Comparison of ENCODE assay signal across 1 cellular context in the genomic region with DNA sequence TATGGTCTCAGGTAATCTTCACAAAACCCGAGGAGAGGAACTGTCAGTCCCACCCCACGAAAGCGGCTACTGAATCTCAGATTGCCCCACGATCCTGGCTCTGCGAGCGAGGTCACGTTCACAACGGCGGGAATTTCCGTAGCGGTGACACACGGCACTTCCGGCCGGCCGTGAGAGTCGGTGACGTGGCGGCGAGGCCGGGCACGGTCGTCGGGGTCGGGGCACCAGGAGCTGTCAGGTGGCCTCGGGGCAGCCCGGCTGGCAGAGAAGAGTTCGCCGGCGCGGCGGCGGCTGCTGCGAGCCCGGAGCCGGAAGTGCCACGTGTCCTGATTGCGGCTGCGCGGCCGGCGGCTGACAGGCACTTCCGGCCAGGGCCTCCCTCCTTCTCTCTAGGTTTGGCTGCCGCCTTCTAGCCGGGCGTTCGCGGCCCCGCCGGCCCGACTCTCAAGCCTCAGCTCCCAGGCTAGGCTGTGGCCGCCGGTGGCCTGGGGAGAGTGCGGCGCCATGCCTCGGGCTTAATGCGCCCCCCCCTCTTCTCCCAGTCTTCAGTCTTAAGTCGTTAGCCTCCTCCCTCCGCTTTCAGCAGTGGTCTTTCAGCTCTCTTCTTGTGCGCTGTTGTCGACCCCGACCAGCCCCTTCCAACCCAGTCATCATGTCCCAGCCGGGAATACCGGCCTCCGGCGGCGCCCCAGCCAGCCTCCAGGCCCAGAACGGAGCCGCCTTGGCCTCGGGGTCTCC.
TF ChIP-seq lines count a peak whose summit lies in the region.

A gene (plus strand): TSS at position 361 of the 738 bp plus-strand sequence. CDS start 292 bp downstream, at position 653.

TF ChIP-seq in K562, 482 proteins besides CTCF, POLR2A, EP300 and RAD21 (continued from another document and continues in another):
- TF ChIP-seq HNRNPL (IDR thresholded peaks at IDR 0.05; ENCODE audit: low read depth, low read length) = peak; percentile 93
- TF ChIP-seq TBL1XR1 (IDR thresholded peaks at IDR 0.05; ENCODE audit: low read length in 2 of 2) = no peak
- TF ChIP-seq KAT7 (CRISPR knock-in tag; IDR thresholded peaks at IDR 0.05; ENCODE audit: borderline replicate concordance) = peak; percentile 91; the same call in 1 of the 2 replicates
- TF ChIP-seq, protein P1, sequence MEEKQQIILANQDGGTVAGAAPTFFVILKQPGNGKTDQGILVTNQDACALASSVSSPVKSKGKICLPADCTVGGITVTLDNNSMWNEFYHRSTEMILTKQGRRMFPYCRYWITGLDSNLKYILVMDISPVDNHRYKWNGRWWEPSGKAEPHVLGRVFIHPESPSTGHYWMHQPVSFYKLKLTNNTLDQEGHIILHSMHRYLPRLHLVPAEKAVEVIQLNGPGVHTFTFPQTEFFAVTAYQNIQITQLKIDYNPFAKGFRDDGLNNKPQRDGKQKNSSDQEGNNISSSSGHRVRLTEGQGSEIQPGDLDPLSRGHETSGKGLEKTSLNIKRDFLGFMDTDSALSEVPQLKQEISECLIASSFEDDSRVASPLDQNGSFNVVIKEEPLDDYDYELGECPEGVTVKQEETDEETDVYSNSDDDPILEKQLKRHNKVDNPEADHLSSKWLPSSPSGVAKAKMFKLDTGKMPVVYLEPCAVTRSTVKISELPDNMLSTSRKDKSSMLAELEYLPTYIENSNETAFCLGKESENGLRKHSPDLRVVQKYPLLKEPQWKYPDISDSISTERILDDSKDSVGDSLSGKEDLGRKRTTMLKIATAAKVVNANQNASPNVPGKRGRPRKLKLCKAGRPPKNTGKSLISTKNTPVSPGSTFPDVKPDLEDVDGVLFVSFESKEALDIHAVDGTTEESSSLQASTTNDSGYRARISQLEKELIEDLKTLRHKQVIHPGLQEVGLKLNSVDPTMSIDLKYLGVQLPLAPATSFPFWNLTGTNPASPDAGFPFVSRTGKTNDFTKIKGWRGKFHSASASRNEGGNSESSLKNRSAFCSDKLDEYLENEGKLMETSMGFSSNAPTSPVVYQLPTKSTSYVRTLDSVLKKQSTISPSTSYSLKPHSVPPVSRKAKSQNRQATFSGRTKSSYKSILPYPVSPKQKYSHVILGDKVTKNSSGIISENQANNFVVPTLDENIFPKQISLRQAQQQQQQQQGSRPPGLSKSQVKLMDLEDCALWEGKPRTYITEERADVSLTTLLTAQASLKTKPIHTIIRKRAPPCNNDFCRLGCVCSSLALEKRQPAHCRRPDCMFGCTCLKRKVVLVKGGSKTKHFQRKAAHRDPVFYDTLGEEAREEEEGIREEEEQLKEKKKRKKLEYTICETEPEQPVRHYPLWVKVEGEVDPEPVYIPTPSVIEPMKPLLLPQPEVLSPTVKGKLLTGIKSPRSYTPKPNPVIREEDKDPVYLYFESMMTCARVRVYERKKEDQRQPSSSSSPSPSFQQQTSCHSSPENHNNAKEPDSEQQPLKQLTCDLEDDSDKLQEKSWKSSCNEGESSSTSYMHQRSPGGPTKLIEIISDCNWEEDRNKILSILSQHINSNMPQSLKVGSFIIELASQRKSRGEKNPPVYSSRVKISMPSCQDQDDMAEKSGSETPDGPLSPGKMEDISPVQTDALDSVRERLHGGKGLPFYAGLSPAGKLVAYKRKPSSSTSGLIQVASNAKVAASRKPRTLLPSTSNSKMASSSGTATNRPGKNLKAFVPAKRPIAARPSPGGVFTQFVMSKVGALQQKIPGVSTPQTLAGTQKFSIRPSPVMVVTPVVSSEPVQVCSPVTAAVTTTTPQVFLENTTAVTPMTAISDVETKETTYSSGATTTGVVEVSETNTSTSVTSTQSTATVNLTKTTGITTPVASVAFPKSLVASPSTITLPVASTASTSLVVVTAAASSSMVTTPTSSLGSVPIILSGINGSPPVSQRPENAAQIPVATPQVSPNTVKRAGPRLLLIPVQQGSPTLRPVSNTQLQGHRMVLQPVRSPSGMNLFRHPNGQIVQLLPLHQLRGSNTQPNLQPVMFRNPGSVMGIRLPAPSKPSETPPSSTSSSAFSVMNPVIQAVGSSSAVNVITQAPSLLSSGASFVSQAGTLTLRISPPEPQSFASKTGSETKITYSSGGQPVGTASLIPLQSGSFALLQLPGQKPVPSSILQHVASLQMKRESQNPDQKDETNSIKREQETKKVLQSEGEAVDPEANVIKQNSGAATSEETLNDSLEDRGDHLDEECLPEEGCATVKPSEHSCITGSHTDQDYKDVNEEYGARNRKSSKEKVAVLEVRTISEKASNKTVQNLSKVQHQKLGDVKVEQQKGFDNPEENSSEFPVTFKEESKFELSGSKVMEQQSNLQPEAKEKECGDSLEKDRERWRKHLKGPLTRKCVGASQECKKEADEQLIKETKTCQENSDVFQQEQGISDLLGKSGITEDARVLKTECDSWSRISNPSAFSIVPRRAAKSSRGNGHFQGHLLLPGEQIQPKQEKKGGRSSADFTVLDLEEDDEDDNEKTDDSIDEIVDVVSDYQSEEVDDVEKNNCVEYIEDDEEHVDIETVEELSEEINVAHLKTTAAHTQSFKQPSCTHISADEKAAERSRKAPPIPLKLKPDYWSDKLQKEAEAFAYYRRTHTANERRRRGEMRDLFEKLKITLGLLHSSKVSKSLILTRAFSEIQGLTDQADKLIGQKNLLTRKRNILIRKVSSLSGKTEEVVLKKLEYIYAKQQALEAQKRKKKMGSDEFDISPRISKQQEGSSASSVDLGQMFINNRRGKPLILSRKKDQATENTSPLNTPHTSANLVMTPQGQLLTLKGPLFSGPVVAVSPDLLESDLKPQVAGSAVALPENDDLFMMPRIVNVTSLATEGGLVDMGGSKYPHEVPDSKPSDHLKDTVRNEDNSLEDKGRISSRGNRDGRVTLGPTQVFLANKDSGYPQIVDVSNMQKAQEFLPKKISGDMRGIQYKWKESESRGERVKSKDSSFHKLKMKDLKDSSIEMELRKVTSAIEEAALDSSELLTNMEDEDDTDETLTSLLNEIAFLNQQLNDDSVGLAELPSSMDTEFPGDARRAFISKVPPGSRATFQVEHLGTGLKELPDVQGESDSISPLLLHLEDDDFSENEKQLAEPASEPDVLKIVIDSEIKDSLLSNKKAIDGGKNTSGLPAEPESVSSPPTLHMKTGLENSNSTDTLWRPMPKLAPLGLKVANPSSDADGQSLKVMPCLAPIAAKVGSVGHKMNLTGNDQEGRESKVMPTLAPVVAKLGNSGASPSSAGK (IDR thresholded peaks at IDR 0.05) = peak; percentile 87
- TF ChIP-seq FOXP1 (CRISPR knock-in tag; IDR thresholded peaks at IDR 0.05) = peak; percentile 70
- TF ChIP-seq, protein P2, sequence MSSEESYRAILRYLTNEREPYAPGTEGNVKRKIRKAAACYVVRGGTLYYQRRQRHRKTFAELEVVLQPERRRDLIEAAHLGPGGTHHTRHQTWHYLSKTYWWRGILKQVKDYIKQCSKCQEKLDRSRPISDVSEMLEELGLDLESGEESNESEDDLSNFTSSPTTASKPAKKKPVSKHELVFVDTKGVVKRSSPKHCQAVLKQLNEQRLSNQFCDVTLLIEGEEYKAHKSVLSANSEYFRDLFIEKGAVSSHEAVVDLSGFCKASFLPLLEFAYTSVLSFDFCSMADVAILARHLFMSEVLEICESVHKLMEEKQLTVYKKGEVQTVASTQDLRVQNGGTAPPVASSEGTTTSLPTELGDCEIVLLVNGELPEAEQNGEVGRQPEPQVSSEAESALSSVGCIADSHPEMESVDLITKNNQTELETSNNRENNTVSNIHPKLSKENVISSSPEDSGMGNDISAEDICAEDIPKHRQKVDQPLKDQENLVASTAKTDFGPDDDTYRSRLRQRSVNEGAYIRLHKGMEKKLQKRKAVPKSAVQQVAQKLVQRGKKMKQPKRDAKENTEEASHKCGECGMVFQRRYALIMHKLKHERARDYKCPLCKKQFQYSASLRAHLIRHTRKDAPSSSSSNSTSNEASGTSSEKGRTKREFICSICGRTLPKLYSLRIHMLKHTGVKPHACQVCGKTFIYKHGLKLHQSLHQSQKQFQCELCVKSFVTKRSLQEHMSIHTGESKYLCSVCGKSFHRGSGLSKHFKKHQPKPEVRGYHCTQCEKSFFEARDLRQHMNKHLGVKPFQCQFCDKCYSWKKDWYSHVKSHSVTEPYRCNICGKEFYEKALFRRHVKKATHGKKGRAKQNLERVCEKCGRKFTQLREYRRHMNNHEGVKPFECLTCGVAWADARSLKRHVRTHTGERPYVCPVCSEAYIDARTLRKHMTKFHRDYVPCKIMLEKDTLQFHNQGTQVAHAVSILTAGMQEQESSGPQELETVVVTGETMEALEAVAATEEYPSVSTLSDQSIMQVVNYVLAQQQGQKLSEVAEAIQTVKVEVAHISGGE (CRISPR knock-in tag; IDR thresholded peaks at IDR 0.05) = peak; percentile 88 to 97 (median 92)
- TF ChIP-seq ZBED1 (IDR thresholded peaks at IDR 0.05) = no peak; the same call in 1 of the 2 replicates
- no peak for TF ChIP-seq HNRNPUL1 (IDR thresholded peaks at IDR 0.05; ENCODE audit: low read length)
- TF ChIP-seq, protein P3, sequence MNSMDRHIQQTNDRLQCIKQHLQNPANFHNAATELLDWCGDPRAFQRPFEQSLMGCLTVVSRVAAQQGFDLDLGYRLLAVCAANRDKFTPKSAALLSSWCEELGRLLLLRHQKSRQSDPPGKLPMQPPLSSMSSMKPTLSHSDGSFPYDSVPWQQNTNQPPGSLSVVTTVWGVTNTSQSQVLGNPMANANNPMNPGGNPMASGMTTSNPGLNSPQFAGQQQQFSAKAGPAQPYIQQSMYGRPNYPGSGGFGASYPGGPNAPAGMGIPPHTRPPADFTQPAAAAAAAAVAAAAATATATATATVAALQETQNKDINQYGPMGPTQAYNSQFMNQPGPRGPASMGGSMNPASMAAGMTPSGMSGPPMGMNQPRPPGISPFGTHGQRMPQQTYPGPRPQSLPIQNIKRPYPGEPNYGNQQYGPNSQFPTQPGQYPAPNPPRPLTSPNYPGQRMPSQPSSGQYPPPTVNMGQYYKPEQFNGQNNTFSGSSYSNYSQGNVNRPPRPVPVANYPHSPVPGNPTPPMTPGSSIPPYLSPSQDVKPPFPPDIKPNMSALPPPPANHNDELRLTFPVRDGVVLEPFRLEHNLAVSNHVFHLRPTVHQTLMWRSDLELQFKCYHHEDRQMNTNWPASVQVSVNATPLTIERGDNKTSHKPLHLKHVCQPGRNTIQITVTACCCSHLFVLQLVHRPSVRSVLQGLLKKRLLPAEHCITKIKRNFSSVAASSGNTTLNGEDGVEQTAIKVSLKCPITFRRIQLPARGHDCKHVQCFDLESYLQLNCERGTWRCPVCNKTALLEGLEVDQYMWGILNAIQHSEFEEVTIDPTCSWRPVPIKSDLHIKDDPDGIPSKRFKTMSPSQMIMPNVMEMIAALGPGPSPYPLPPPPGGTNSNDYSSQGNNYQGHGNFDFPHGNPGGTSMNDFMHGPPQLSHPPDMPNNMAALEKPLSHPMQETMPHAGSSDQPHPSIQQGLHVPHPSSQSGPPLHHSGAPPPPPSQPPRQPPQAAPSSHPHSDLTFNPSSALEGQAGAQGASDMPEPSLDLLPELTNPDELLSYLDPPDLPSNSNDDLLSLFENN (IDR thresholded peaks at IDR 0.05; ENCODE audit: low read depth in 2 of 2, low read length in 2 of 2) = no peak
- TF ChIP-seq ZBTB7A (IDR thresholded peaks at IDR 0.05; ENCODE audit: borderline replicate concordance, control insufficient read depth, low read depth, low read length) = peak; percentile 73
- TF ChIP-seq, protein P4, sequence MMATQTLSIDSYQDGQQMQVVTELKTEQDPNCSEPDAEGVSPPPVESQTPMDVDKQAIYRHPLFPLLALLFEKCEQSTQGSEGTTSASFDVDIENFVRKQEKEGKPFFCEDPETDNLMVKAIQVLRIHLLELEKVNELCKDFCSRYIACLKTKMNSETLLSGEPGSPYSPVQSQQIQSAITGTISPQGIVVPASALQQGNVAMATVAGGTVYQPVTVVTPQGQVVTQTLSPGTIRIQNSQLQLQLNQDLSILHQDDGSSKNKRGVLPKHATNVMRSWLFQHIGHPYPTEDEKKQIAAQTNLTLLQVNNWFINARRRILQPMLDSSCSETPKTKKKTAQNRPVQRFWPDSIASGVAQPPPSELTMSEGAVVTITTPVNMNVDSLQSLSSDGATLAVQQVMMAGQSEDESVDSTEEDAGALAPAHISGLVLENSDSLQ (IDR thresholded peaks at IDR 0.05) = peak; percentile 69
- TF ChIP-seq RNF2 (IDR thresholded peaks at IDR 0.05) = peak; percentile 83; the same call in 1 of the 2 replicates
- TF ChIP-seq, protein P5, sequence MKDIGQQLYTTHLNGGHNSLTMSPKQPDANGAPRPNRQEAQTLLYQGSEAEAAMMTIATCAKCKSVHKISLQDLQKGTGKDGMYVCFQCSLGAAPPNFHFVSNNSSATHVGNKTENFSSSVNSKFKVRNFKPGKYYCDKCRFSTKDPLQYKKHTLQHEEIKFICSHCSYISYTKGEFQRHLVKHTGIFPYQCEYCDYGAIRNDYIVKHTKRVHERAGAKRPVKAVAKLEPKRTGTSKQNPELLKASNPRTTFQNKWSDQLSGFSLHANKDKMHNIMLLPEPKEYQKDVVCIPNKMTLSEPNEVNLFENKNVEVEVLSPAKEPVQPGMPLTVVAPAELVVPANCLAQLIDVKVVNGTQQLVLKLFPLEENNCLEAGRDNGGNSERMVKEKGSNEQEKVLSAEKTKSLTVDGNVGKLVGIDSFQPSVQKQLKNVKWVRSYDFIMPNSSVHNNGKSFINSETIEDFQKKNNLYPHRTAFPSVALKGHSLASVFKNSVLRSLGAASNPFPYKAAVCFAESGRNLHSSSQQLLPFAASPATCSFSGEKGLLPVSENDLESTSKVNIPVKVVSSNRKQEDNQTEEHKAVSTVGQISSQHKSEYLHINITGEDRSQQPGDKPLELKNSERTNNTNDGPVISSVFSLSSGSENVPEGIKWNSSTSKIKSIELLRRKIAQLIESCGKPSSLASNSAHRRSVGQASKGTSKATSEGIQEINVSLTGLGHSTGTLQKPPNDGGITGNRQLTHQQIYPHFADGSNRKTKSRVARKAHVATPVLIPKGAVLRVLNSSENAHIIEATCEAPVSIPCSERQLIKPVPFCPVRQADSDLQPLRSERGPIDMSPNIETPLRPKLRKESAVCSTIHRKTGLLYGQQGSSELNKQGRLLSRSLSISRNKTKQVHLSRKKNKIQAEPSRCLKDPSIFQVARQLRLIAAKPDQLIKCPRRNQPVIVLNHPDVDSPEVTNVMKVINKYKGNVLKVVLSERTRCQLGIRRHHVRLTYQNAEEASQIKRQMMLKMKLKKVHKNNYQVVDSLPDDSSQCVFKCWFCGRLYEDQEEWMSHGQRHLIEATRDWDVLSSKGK (CRISPR knock-in tag; IDR thresholded peaks at IDR 0.05) = no peak
- no peak for TF ChIP-seq CBFA2T3 (IDR thresholded peaks at IDR 0.05)
- TF ChIP-seq SAP30 (IDR thresholded peaks at IDR 0.05; ENCODE audit: borderline replicate concordance, insufficient read depth, low read depth, low read length, poor library complexity, severe bottlenecking) = peak; percentile 87
- TF ChIP-seq PML (IDR thresholded peaks at IDR 0.05; ENCODE audit: low read length) = peak; percentile 73
- TF ChIP-seq ZNF263 (CRISPR knock-in tag; IDR thresholded peaks at IDR 0.05; ENCODE audit: borderline replicate concordance) = peak; percentile 38; the same call in 1 of the 2 replicates
- TF ChIP-seq TAF9B (IDR thresholded peaks at IDR 0.05; ENCODE audit: partially characterized antibody) = peak; percentile 73
- TF ChIP-seq GATA2 (CRISPR knock-in tag; IDR thresholded peaks at IDR 0.05) = no peak; the same call in 1 of the 2 replicates
- no peak for TF ChIP-seq MCM7 (IDR thresholded peaks at IDR 0.05)
- 0 out of 2 replicates have a peak, but pooled peaks have one; percentile 42 for TF ChIP-seq PRMT5 (CRISPR knock-in tag; IDR thresholded peaks at IDR 0.05)
- TF ChIP-seq FOXJ3 (CRISPR knock-in tag; IDR thresholded peaks at IDR 0.05) = no peak
- TF ChIP-seq, protein P6, sequence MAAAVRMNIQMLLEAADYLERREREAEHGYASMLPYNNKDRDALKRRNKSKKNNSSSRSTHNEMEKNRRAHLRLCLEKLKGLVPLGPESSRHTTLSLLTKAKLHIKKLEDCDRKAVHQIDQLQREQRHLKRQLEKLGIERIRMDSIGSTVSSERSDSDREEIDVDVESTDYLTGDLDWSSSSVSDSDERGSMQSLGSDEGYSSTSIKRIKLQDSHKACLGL (CRISPR knock-in tag; IDR thresholded peaks at IDR 0.05; ENCODE audit: borderline replicate concordance, poor library complexity, severe bottlenecking) = peak; percentile 66
- no peak for TF ChIP-seq ZNF143 (CRISPR knock-in tag; IDR thresholded peaks at IDR 0.05)
- TF ChIP-seq CBX2 (IDR thresholded peaks at IDR 0.05; ENCODE audit: insufficient read depth, low read length, poor library complexity, severe bottlenecking) = no peak
